ENCODE assay signal across 1 cellular context in the genomic region with DNA sequence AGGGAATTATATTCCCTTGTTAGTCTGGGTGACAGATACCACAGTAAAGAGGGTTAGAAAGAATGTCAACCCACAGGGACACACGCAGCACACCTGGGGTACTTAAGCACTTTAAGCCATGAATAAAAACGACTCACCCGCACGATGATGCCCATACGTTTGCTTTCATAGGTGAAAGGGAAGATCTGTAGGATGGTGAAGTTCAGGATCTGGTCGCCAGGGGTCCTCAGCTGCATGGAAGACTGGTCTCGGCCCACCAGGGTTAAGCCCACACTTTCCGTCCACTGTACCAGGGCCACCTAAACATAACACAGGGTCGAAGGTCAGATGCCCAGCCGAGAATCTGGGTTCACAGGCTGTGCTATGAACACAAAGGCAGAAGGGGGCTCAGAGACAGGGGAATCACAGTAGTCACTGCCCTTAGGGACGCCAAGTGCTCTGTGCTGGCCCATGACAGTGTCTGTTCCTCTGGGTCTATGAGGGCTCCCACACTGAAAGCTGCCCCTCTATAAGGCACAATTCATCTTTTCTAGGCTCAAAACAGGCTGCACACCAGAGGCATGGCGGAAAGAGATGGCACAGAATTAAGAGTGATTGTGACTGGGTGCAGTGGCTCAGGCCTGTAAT.
TF ChIP-seq lines count a peak whose summit lies in the region.

No MANE protein-coding gene starts in this region.

TF ChIP-seq in HepG2, 621 proteins besides CTCF, POLR2A, EP300 and RAD21 (continued from another document and continues in another):
- TF ChIP-seq, protein P1, sequence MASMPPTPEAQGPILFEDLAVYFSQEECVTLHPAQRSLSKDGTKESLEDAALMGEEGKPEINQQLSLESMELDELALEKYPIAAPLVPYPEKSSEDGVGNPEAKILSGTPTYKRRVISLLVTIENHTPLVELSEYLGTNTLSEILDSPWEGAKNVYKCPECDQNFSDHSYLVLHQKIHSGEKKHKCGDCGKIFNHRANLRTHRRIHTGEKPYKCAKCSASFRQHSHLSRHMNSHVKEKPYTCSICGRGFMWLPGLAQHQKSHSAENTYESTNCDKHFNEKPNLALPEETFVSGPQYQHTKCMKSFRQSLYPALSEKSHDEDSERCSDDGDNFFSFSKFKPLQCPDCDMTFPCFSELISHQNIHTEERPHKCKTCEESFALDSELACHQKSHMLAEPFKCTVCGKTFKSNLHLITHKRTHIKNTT (CRISPR knock-in tag; IDR thresholded peaks at IDR 0.05), result no peak
- TF ChIP-seq, protein P2, sequence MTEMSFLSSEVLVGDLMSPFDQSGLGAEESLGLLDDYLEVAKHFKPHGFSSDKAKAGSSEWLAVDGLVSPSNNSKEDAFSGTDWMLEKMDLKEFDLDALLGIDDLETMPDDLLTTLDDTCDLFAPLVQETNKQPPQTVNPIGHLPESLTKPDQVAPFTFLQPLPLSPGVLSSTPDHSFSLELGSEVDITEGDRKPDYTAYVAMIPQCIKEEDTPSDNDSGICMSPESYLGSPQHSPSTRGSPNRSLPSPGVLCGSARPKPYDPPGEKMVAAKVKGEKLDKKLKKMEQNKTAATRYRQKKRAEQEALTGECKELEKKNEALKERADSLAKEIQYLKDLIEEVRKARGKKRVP (CRISPR knock-in tag; IDR thresholded peaks at IDR 0.05), result no peak
- TF ChIP-seq, protein P3, sequence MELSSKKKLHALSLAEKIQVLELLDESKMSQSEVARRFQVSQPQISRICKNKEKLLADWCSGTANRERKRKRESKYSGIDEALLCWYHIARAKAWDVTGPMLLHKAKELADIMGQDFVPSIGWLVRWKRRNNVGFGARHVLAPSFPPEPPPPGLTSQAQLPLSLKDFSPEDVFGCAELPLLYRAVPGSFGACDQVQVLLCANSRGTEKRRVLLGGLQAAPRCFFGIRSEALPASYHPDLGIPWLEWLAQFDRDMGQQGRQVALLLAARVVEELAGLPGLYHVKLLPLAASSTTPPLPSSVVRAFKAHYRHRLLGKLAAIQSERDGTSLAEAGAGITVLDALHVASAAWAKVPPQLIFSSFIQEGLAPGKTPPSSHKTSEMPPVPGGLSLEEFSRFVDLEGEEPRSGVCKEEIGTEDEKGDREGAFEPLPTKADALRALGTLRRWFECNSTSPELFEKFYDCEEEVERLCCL (CRISPR knock-in tag; IDR thresholded peaks at IDR 0.05; ENCODE audit: borderline replicate concordance), result no peak
- no peak for TF ChIP-seq ZNF367 (CRISPR knock-in tag; IDR thresholded peaks at IDR 0.05; ENCODE audit: borderline replicate concordance)
- TF ChIP-seq ZNF572 (CRISPR knock-in tag; IDR thresholded peaks at IDR 0.05), result peak; percentile 82; the same call in 1 of the 2 replicates
- no peak for TF ChIP-seq SAFB2 (CRISPR knock-in tag; IDR thresholded peaks at IDR 0.05; ENCODE audit: borderline replicate concordance, low read depth)
- no peak for TF ChIP-seq ZNF17 (CRISPR knock-in tag; IDR thresholded peaks at IDR 0.05)
- 0 out of 2 replicates have a peak, but pooled peaks have one; percentile 62 for TF ChIP-seq ZNF772 (CRISPR knock-in tag; IDR thresholded peaks at IDR 0.05)
- TF ChIP-seq MAF1 (CRISPR knock-in tag; IDR thresholded peaks at IDR 0.05; ENCODE audit: borderline replicate concordance), result no peak
- TF ChIP-seq, protein P4, sequence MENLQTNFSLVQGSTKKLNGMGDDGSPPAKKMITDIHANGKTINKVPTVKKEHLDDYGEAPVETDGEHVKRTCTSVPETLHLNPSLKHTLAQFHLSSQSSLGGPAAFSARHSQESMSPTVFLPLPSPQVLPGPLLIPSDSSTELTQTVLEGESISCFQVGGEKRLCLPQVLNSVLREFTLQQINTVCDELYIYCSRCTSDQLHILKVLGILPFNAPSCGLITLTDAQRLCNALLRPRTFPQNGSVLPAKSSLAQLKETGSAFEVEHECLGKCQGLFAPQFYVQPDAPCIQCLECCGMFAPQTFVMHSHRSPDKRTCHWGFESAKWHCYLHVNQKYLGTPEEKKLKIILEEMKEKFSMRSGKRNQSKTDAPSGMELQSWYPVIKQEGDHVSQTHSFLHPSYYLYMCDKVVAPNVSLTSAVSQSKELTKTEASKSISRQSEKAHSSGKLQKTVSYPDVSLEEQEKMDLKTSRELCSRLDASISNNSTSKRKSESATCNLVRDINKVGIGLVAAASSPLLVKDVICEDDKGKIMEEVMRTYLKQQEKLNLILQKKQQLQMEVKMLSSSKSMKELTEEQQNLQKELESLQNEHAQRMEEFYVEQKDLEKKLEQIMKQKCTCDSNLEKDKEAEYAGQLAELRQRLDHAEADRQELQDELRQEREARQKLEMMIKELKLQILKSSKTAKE (CRISPR knock-in tag; IDR thresholded peaks at IDR 0.05; ENCODE audit: borderline replicate concordance), result no peak
- no peak for TF ChIP-seq ZC3H13 (CRISPR knock-in tag; IDR thresholded peaks at IDR 0.05)
- TF ChIP-seq, protein P5, sequence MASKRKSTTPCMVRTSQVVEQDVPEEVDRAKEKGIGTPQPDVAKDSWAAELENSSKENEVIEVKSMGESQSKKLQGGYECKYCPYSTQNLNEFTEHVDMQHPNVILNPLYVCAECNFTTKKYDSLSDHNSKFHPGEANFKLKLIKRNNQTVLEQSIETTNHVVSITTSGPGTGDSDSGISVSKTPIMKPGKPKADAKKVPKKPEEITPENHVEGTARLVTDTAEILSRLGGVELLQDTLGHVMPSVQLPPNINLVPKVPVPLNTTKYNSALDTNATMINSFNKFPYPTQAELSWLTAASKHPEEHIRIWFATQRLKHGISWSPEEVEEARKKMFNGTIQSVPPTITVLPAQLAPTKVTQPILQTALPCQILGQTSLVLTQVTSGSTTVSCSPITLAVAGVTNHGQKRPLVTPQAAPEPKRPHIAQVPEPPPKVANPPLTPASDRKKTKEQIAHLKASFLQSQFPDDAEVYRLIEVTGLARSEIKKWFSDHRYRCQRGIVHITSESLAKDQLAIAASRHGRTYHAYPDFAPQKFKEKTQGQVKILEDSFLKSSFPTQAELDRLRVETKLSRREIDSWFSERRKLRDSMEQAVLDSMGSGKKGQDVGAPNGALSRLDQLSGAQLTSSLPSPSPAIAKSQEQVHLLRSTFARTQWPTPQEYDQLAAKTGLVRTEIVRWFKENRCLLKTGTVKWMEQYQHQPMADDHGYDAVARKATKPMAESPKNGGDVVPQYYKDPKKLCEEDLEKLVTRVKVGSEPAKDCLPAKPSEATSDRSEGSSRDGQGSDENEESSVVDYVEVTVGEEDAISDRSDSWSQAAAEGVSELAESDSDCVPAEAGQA (IDR thresholded peaks at IDR 0.05; ENCODE audit: low read depth), result no peak
- TF ChIP-seq, protein P5 (CRISPR knock-in tag; IDR thresholded peaks at IDR 0.05; ENCODE audit: borderline replicate concordance), result no peak
- TF ChIP-seq, protein P6, sequence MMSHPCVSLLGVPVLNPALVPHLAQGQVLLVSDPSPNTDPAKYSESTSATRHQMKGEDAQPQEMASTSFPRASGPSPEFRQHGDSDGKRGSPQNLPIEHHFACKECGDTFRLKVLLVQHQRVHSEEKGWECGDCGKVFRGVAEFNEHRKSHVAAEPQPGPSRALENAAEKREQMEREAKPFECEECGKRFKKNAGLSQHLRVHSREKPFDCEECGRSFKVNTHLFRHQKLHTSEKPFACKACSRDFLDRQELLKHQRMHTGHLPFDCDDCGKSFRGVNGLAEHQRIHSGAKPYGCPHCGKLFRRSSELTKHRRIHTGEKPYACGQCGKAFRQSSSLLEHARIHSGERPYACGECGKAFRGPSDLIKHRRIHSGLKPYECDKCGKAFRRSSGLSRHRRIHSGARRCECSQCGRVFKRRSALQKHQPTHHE (CRISPR knock-in tag; IDR thresholded peaks at IDR 0.05; ENCODE audit: borderline replicate concordance), result no peak
- no peak; the same call in 1 of the 2 replicates for TF ChIP-seq ZNF605 (CRISPR knock-in tag; IDR thresholded peaks at IDR 0.05)
- TF ChIP-seq FOXK1 (CRISPR knock-in tag; IDR thresholded peaks at IDR 0.05; ENCODE audit: borderline replicate concordance, low read depth), result no peak
- no peak for TF ChIP-seq STAT5B (CRISPR knock-in tag; IDR thresholded peaks at IDR 0.05)
- TF ChIP-seq, protein P7, sequence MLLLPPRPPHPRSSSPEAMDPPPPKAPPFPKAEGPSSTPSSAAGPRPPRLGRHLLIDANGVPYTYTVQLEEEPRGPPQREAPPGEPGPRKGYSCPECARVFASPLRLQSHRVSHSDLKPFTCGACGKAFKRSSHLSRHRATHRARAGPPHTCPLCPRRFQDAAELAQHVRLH (CRISPR knock-in tag; IDR thresholded peaks at IDR 0.05; ENCODE audit: borderline replicate concordance, low read depth), result peak; percentile 89; the same call in 1 of the 2 replicates
- TF ChIP-seq JDP2 (CRISPR knock-in tag; IDR thresholded peaks at IDR 0.05; ENCODE audit: borderline replicate concordance), result no peak
- no peak for TF ChIP-seq MEIS1 (CRISPR knock-in tag; IDR thresholded peaks at IDR 0.05; ENCODE audit: borderline replicate concordance)
- TF ChIP-seq ZNF619 (CRISPR knock-in tag; IDR thresholded peaks at IDR 0.05), result peak; percentile 88
- TF ChIP-seq PCBP2 (optimal IDR thresholded peaks at IDR 0.05; ENCODE audit: low read depth, low read length, poor library complexity, severe bottlenecking), result no peak
- peak; percentile 70 for TF ChIP-seq IRF2 (CRISPR knock-in tag; IDR thresholded peaks at IDR 0.05)
- no peak for TF ChIP-seq ZNF20 (CRISPR knock-in tag; IDR thresholded peaks at IDR 0.05)
- 0 out of 2 replicates have a peak, but pooled peaks have one; percentile 23 for TF ChIP-seq SSRP1 (CRISPR knock-in tag; IDR thresholded peaks at IDR 0.05)
- no peak for TF ChIP-seq ZBTB20 (CRISPR knock-in tag; IDR thresholded peaks at IDR 0.05; ENCODE audit: borderline replicate concordance, low read depth)
- TF ChIP-seq, protein P8, sequence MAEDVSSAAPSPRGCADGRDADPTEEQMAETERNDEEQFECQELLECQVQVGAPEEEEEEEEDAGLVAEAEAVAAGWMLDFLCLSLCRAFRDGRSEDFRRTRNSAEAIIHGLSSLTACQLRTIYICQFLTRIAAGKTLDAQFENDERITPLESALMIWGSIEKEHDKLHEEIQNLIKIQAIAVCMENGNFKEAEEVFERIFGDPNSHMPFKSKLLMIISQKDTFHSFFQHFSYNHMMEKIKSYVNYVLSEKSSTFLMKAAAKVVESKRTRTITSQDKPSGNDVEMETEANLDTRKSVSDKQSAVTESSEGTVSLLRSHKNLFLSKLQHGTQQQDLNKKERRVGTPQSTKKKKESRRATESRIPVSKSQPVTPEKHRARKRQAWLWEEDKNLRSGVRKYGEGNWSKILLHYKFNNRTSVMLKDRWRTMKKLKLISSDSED (CRISPR knock-in tag; IDR thresholded peaks at IDR 0.05), result no peak
- TF ChIP-seq, protein P9, sequence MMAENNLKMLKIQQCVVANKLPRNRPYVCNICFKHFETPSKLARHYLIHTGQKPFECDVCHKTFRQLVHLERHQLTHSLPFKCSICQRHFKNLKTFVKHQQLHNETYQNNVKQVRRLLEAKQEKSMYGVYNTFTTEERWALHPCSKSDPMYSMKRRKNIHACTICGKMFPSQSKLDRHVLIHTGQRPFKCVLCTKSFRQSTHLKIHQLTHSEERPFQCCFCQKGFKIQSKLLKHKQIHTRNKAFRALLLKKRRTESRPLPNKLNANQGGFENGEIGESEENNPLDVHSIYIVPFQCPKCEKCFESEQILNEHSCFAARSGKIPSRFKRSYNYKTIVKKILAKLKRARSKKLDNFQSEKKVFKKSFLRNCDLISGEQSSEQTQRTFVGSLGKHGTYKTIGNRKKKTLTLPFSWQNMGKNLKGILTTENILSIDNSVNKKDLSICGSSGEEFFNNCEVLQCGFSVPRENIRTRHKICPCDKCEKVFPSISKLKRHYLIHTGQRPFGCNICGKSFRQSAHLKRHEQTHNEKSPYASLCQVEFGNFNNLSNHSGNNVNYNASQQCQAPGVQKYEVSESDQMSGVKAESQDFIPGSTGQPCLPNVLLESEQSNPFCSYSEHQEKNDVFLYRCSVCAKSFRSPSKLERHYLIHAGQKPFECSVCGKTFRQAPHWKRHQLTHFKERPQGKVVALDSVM (CRISPR knock-in tag; IDR thresholded peaks at IDR 0.05), result no peak
- peak; percentile 13; the same call in 1 of the 2 replicates for TF ChIP-seq ZNF331 (CRISPR knock-in tag; IDR thresholded peaks at IDR 0.05)
- TF ChIP-seq FOSL2 (CRISPR knock-in tag; IDR thresholded peaks at IDR 0.05), result no peak; the same call in 1 of the 2 replicates
- TF ChIP-seq ZNF224 (CRISPR knock-in tag; IDR thresholded peaks at IDR 0.05), result 0 out of 2 replicates have a peak, but pooled peaks have one; percentile 68
- TF ChIP-seq MBNL3 (CRISPR knock-in tag; conservative IDR thresholded peaks at IDR 0.05), result no peak
- TF ChIP-seq TOE1 (CRISPR knock-in tag; IDR thresholded peaks at IDR 0.05), result no peak
- no peak for TF ChIP-seq BRD4 (CRISPR knock-in tag; IDR thresholded peaks at IDR 0.05)
- TF ChIP-seq SP5 (CRISPR knock-in tag; IDR thresholded peaks at IDR 0.05; ENCODE audit: borderline replicate concordance, low read depth), result no peak
- TF ChIP-seq, protein P10, sequence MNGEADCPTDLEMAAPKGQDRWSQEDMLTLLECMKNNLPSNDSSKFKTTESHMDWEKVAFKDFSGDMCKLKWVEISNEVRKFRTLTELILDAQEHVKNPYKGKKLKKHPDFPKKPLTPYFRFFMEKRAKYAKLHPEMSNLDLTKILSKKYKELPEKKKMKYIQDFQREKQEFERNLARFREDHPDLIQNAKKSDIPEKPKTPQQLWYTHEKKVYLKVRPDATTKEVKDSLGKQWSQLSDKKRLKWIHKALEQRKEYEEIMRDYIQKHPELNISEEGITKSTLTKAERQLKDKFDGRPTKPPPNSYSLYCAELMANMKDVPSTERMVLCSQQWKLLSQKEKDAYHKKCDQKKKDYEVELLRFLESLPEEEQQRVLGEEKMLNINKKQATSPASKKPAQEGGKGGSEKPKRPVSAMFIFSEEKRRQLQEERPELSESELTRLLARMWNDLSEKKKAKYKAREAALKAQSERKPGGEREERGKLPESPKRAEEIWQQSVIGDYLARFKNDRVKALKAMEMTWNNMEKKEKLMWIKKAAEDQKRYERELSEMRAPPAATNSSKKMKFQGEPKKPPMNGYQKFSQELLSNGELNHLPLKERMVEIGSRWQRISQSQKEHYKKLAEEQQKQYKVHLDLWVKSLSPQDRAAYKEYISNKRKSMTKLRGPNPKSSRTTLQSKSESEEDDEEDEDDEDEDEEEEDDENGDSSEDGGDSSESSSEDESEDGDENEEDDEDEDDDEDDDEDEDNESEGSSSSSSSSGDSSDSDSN (CRISPR knock-in tag; IDR thresholded peaks at IDR 0.05), result no peak
- no peak for TF ChIP-seq ZNF484 (CRISPR knock-in tag; IDR thresholded peaks at IDR 0.05; ENCODE audit: borderline replicate concordance, low read depth)
- TF ChIP-seq FLYWCH1 (CRISPR knock-in tag; IDR thresholded peaks at IDR 0.05), result no peak
- no peak for TF ChIP-seq ZNF253 (CRISPR knock-in tag; IDR thresholded peaks at IDR 0.05; ENCODE audit: borderline replicate concordance)
